In the genomic region with DNA sequence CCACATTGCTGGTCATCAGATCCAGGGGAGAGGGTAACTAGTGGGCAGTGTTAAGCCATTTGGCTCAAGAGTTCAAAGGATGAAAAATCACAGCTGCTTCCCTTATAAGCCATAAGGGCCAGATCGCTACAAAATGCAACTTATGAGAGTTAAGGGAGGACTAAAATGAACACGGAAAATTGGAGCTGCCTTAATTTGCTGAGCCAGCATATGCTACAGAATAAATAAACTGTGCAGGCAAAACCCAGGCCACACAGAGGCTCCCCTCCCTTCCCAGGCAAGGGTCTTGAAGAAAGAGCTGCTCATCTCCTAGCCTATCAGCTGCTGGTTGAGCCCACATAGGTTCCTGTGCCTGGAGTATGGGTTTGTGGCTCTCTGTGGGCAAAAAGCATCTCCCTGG, we compare ENCODE assay signal across 20 cellular contexts.
DNase-seq lines count a peak whose midpoint lies in the region; ATAC-seq, FAIRE-seq and TF ChIP-seq lines count a peak whose summit lies in the region.
"Had no signal": no experiment of that assay in that cellular context is flagged by ENCODE, and none has a peak within 500 bp of the region (broad histone marks: within the 10 kb centered on the region; RNA-seq: fewer than 3 reads in every experiment).

No MANE protein-coding gene starts in this region.

- TF ChIP-seq EP300 in HepG2 (IDR thresholded peaks at IDR 0.05; ENCODE audit: low read depth in 2 of 2, low read length in 2 of 2) = no peak
- TF ChIP-seq EP300 in HepG2 (CRISPR knock-in tag; IDR thresholded peaks at IDR 0.05; ENCODE audit: borderline replicate concordance) = no peak

- no peaks in the 10 kb centered on the region for H3K79me2 ChIP-seq in HepG2 (ENCODE audit: insufficient read depth, low read length)

- H3K27ac ChIP-seq in HepG2 (ENCODE audit: extremely low read length, insufficient read depth, low read length) (no peak overlapping the region), right lobe of liver (no peak overlapping the region)
- H3K27ac ChIP-seq: BLaER1 treated with 17β-estradiol and CSF1 and Interleukin-3, amounts not matched to agents 10 nM and 100 nM; HL-60 had no signal

- H3K9ac ChIP-seq in HepG2 (ENCODE audit: insufficient read depth, low read depth, low read length) = no peak overlapping the region
- H3K9ac ChIP-seq: BLaER1 treated with 17β-estradiol and CSF1 and Interleukin-3, amounts not matched to agents 10 nM and 100 nM had no signal

- TF ChIP-seq CTCF in HepG2 (CRISPR knock-in tag; IDR thresholded peaks at IDR 0.05) (no peak), right lobe of liver (IDR thresholded peaks at IDR 0.05) (no peak), bronchial epithelial cell (IDR thresholded peaks at IDR 0.05; ENCODE audit: insufficient read depth, low read length, severe bottlenecking) (no peak)

- DNase-seq in HepG2 (ENCODE audit: low spot score) (no peak), right lobe of liver (no peak), bronchial epithelial cell (ENCODE audit: low read depth) (no peak), retina (peak; percentile 45), cardiac septum (ENCODE audit: low spot score) (no peak), EL (no peak), SHP77 treated with DMSO at 0.1 percent for 48 hours (lab: John Stamatoyannopoulos, UW) (no peak)
- DNase-seq: 8988T; ACHN; Calu3; CD4-positive, alpha-beta T cell; DMS 273 treated with DMSO at 0.1 percent for 48 hours; DMS79; HCEC 1CT; HFFc6 had no signal

- H3K36me3 ChIP-seq in HepG2 (replicated peaks in 1 of 2; ENCODE audit: control insufficient read depth in 1 of 2, insufficient read depth in 2 of 2, low read length in 2 of 2) (no peaks in the 10 kb centered on the region), right lobe of liver (no peaks in the 10 kb centered on the region), bronchial epithelial cell (ENCODE audit: control insufficient read depth, insufficient read depth, low read length) (no peaks in the 10 kb centered on the region)
- H3K36me3 ChIP-seq: BLaER1 treated with 17β-estradiol and CSF1 and Interleukin-3, amounts not matched to agents 10 nM and 100 nM had no signal

- H3K4me2 ChIP-seq in HepG2 (ENCODE audit: low read depth, low read length) = no peak overlapping the region
- H3K4me2 ChIP-seq: BLaER1 treated with 17β-estradiol and CSF1 and Interleukin-3, amounts not matched to agents 10 nM and 100 nM had no signal

- FAIRE-seq in HepG2 (lab: Jason Lieb, UNC) (no peak), bronchial epithelial cell (lab: Jason Lieb, UNC) (peak; percentile 62)
- FAIRE-seq: G401.6, GM12891 had no signal

- ATAC-seq in HepG2 (no peak), right lobe of liver (no peak), HG02588 (IDR thresholded peaks at IDR 0.05; ENCODE audit: unreplicated experiment) (no peak)

- no peaks in the 10 kb centered on the region for H3K27me3 ChIP-seq in HepG2 (ENCODE audit: control insufficient read depth in 1 of 2, insufficient read depth in 2 of 2, low read length in 2 of 2)
- no peaks in the 10 kb centered on the region for H3K27me3 ChIP-seq in right lobe of liver
- no peaks in the 10 kb centered on the region for H3K27me3 ChIP-seq in bronchial epithelial cell (ENCODE audit: control insufficient read depth, insufficient read depth, low read length)
- H3K27me3 ChIP-seq: BLaER1 treated with 17β-estradiol and CSF1 and Interleukin-3, amounts not matched to agents 10 nM and 100 nM had no signal

- WGBS in HepG2 (ENCODE audit: low lambda C conversion rate) = 0% methylated on average over 2 of the region's 2 CpGs
- 57% methylated on average over 2 of the region's 2 CpGs for WGBS in right lobe of liver (ENCODE audit: insufficient coverage, low coverage, low lambda C conversion rate, missing lambda C conversion rate)

- BruUV-seq in HepG2 (replicated peaks; lab: Mats Ljungman, UMichigan) = no TSS peak

- H4K20me1 ChIP-seq in HepG2 (ENCODE audit: insufficient read depth, low read length) = no peaks in the 10 kb centered on the region
- H4K20me1 ChIP-seq: BLaER1 treated with 17β-estradiol and CSF1 and Interleukin-3, amounts not matched to agents 10 nM and 100 nM had no signal

- POLR2A ChIA-PET in HepG2 (lab: Yijun Ruan, JAX) = no interaction called here

- H3K4me1 ChIP-seq in HepG2 (ENCODE audit: insufficient read depth, low read length) (no peaks in the 10 kb centered on the region), right lobe of liver (no peaks in the 10 kb centered on the region)
- H3K4me1 ChIP-seq: BLaER1 treated with 17β-estradiol and CSF1 and Interleukin-3, amounts not matched to agents 10 nM and 100 nM had no signal

- intact Hi-C loops in HepG2 (cut with micrococcal nuclease; ENCODE audit: unreplicated experiment) = no loop called here
- intact Hi-C loops in right lobe of liver (cut with DNase I) = no loop called here
- intact Hi-C loops in cardiac septum (cut with DNase I) = no loop called here

- H2AFZ ChIP-seq in HepG2 (ENCODE audit: low read length) = no peak overlapping the region

- CTCF ChIA-PET in HepG2 (lab: Yijun Ruan, JAX; ENCODE audit: low intra/inter-chr PET ratio, low total read pairs) = no interaction called here

- no peak overlapping the region for H3K4me3 ChIP-seq in HepG2 (replicated peaks in 1 of 3; ENCODE audit: insufficient read depth in 1 of 3, low read depth in 2 of 3, low read length in 3 of 3)
- no peak overlapping the region for H3K4me3 ChIP-seq in right lobe of liver
- H3K4me3 ChIP-seq in bronchial epithelial cell (ENCODE audit: low read depth, low read length) = no peak overlapping the region
- H3K4me3 ChIP-seq: BLaER1 treated with 17β-estradiol and CSF1 and Interleukin-3, amounts not matched to agents 10 nM and 100 nM had no signal

- no peak for TF ChIP-seq RAD21 in HepG2 (CRISPR knock-in tag; IDR thresholded peaks at IDR 0.05)

- in situ Hi-C loops in HepG2 (cut with HindIII; ENCODE audit: extremely low pct_ligation_motif_present, low pct_unique_long_range_greater_than_20kb) = no loop called here

- no peak for TF ChIP-seq POLR2A in HepG2 (IDR thresholded peaks at IDR 0.05; ENCODE audit: insufficient read depth in 1 of 2, low read depth in 2 of 2, low read length in 2 of 2)
- TF ChIP-seq POLR2A in right lobe of liver (IDR thresholded peaks at IDR 0.05) = no peak

- no peaks in the 10 kb centered on the region for H3K9me3 ChIP-seq in HepG2 (ENCODE audit: low read length)
- H3K9me3 ChIP-seq in right lobe of liver = no peaks in the 10 kb centered on the region
- H3K9me3 ChIP-seq: BLaER1 treated with 17β-estradiol and CSF1 and Interleukin-3, amounts not matched to agents 10 nM and 100 nM had no signal

TF ChIP-seq in HepG2, 621 proteins besides CTCF, POLR2A, EP300 and RAD21:
- TF ChIP-seq NCOA1 (CRISPR knock-in tag; IDR thresholded peaks at IDR 0.05) = no peak
- peak; percentile 93 to 97 for TF ChIP-seq MAFK (conservative IDR thresholded peaks at IDR 0.05 in 1 of 2, IDR thresholded peaks at IDR 0.05 in 1 of 2; ENCODE audit: low read length in 2 of 2)
- peak; percentile 96 for TF ChIP-seq MAFF (IDR thresholded peaks at IDR 0.05; ENCODE audit: low read depth, low read length)
- TF ChIP-seq ZNF616 (CRISPR knock-in tag; IDR thresholded peaks at IDR 0.05; ENCODE audit: low read depth) = no peak
TF ChIP-seq in HepG2: peak in this region for 2.
